ENCODE assay signal across 12 cellular contexts in the genomic region with DNA sequence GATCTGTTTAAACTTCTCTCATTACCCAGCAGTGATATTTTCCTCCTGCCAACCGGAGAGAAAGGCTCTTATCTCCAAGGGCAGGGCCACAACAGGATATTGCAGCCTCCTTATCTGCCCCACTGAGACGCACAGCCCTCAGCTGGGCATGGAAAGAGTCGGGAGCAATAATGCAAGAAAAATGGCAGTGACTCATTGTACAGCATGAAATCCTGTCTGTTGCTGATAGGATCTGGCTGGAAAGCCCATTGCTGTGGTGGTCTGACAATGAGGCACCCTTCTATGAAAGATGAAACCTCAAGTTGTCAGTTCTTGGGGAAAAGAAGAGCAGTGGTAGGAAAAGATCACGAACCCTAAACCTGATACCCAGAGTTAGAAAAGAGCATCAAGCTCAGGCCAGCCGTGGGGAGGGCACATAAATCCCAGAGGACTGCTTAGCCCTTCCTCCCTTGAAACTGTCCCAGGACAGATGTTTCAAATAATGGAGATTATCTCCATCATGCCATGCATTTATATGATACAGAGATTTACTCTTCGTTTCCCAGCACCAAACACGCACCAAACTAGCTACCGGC. TPM values are rescaled to one million over a fixed set of nuclear protein-coding genes. Genes with fewer than 3 reads are reported as not detected.
DNase-seq lines count a peak whose midpoint lies in the region; ATAC-seq and TF ChIP-seq lines count a peak whose summit lies in the region.
"Had no signal": no experiment of that assay in that cellular context is flagged by ENCODE, and none has a peak within 500 bp of the region (broad histone marks: within the 10 kb centered on the region; RNA-seq: fewer than 3 reads in every experiment).

No MANE protein-coding gene starts in this region.

- CTCF ChIA-PET in RWPE1 (lab: Yijun Ruan, JAX): interaction anchor here (0.5 to 1.2 kb wide), 2 partner anchors 29 to 57 kb away, joined by 3 to 4 read pairs; no protein-coding TSS in a partner anchor

- no peak for TF ChIP-seq CTCF in RWPE1 (conservative IDR thresholded peaks at IDR 0.05; ENCODE audit: low read depth)
- no peak for TF ChIP-seq CTCF in esophagus muscularis mucosa (IDR thresholded peaks at IDR 0.05)

- intact Hi-C loops in esophagus muscularis mucosa (cut with DNase I): no loop called here

- no peak for ATAC-seq in GM21360 (IDR thresholded peaks at IDR 0.05; ENCODE audit: unreplicated experiment)
- ATAC-seq: stimulated activated effector memory CD8-positive, alpha-beta T cell treated with anti-CD3 and anti-CD28 coated beads, Interleukin-12 subunit alpha, Interleukin-12 subunit beta, amount 100 ng/mL, for 72 hours had no signal

- WGBS in esophagus muscularis mucosa: 61% methylated on average over 8 of the region's 8 CpGs

- no peak overlapping the region for H3K4me3 ChIP-seq in esophagus muscularis mucosa

- no peaks in the 10 kb centered on the region for H3K9me3 ChIP-seq in esophagus muscularis mucosa

- TF ChIP-seq POLR2A in esophagus muscularis mucosa (IDR thresholded peaks at IDR 0.05; ENCODE audit: low read depth): no peak

- DNase-seq in GF-D8 (lab: John Stamatoyannopoulos, UW): peak; percentile 99
- DNase-seq in RWPE1 (ENCODE audit: low spot score): no peak
- peak; percentile 66 for DNase-seq in esophagus muscularis mucosa (ENCODE audit: extremely low spot score)
- peak; percentile 48 for DNase-seq in non-pigmented ciliary epithelial cell (ENCODE audit: low read depth)
- DNase-seq in HPDE6-E6E7 (ENCODE audit: extremely low spot score): no peak
- DNase-seq in cerebellar cortex (ENCODE audit: low spot score): no peak
- no peak for DNase-seq in activated T-cell treated with anti-CD3 and anti-CD28 coated beads for 4 hours
- DNase-seq: H7, kidney glomerular epithelial cell, NCI-H2171 had no signal

- no peak for TF ChIP-seq EP300 in esophagus muscularis mucosa (IDR thresholded peaks at IDR 0.05)

- H3K36me3 ChIP-seq in esophagus muscularis mucosa: no peaks in the 10 kb centered on the region

- H3K27ac ChIP-seq in RWPE1 (peak overlapping the region; percentile 18; the same call in 1 of the 2 replicates), esophagus muscularis mucosa (replicated peaks in 1 of 4) (no peak overlapping the region)

- H3K4me1 ChIP-seq in esophagus muscularis mucosa: peaks cover 6 to 24% (median 20%) of the 10 kb centered on the region in 4 donors

- peaks cover 0 to 3% (median 0%) of the 10 kb centered on the region in 4 donors for H3K27me3 ChIP-seq in esophagus muscularis mucosa

- POLR2A ChIA-PET in RWPE1 (lab: Yijun Ruan, JAX; ENCODE audit: low non-redundant PET): no interaction called here

RNA-seq across cellular contexts. Expression of a gene that starts 47.0 kb away (rescaled TPM):
- total RNA-seq in esophagus muscularis mucosa: 1 to 10 TPM; 3.3 to 6.1 (median 4.5) TPM

Comparison
In these comparisons a context has a peak if more than half of its experiments do, and no peak if none do; other contexts are left out.
1. DNase-seq: peak in GF-D8 (single experiment), esophagus muscularis mucosa (single experiment) and non-pigmented ciliary epithelial cell (single experiment); none in RWPE1 (single experiment), HPDE6-E6E7 (single experiment), cerebellar cortex (single experiment) and activated T-cell treated with anti-CD3 and anti-CD28 coated beads for 4 hours (single experiment).